In the genomic region with DNA sequence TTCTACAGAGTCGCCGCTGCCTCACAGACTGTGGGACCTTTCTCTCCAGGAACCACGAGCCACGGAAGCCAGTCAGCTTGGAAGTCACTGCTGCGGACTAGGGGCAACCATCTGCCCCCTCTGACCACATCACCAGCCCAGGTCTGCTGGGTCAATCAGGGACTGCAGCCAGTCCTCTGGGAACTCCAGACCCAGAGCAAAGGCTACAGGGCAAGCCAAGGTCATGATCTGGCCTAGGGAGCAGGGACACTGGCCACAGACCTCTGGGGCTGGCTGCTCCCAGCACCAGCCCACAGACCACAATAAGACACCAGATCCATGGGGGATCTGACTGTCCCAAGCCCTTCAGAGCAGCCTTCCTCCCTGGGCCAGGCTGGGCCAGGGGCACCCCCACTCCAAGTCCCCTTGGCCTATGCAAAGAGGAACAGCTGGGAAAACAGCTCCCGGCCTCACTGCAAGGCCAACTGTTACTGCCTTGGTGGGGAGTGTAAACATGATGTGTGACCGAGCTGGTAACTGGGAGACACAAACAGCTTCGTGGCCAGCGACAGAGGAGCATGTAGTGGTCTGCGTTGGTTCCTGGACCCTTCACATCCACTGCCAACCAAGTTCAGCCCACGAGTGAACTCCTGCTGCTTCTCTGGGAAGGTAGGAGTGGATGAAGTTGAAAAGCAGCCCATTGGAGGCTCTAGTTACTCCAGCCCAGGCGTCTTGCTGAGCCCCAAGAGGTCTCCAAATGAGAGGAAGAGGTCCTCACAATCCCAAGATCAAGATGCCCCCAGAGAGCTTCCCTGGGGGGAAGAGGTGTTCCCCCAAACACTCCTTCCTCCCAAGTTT, we compare ENCODE assay signal across 9 cellular contexts. TPM values are rescaled to one million over a fixed set of nuclear protein-coding genes. Genes with fewer than 3 reads are reported as not detected.
A peak's percentile ranks its signal among the peaks of the same experiment; 100 is the strongest.
DNase-seq lines count a peak whose midpoint lies in the region; ATAC-seq, FAIRE-seq and TF ChIP-seq lines count a peak whose summit lies in the region.
"Had no signal": no experiment of that assay in that cellular context is flagged by ENCODE, and none has a peak within 500 bp of the region (broad histone marks: within the 10 kb centered on the region; RNA-seq: fewer than 3 reads in every experiment).

No MANE protein-coding gene starts in this region.

- intact Hi-C loops in PC-3 (cut with micrococcal nuclease) = no loop called here
- intact Hi-C loops in pancreas (cut with DNase I) = no loop called here

- H3K4me2 ChIP-seq in PC-3 (ENCODE audit: low read length) = peak overlapping the region; percentile 91

- H3K4me1 ChIP-seq in PC-3 (ENCODE audit: insufficient read depth, low read length) (0 out of 2 replicates have a peak, but pooled peaks cover 5% of the 10 kb centered on the region), pancreas (peaks cover 18 to 37% (median 31%) of the 10 kb centered on the region in 3 donors)

- peak overlapping the region; percentile 99 for H3K4me3 ChIP-seq in PC-3 (ENCODE audit: low read length)
- H3K4me3 ChIP-seq in epithelial cell of proximal tubule (ENCODE audit: low read depth, low read length) = peak overlapping the region; percentile 73
- peak overlapping the region; percentile 62 to 93 (median 78) for H3K4me3 ChIP-seq in pancreas

- TF ChIP-seq CTCF in PC-3 (conservative IDR thresholded peaks at IDR 0.05; ENCODE audit: low read depth, low read length) (no peak), epithelial cell of proximal tubule (conservative IDR thresholded peaks at IDR 0.05; ENCODE audit: low read depth, low read length) (no peak), pancreas (IDR thresholded peaks at IDR 0.05) (no peak)

- H3K79me2 ChIP-seq in PC-3 (ENCODE audit: low read length) = peaks cover 64% of the 10 kb centered on the region

- ATAC-seq in PC-3 (no peak), pancreas (peak; percentile 25 to 53 (median 37)), GM18520 (IDR thresholded peaks at IDR 0.05; ENCODE audit: unreplicated experiment) (no peak)

- H3K9me3 ChIP-seq in PC-3 (ENCODE audit: low read length) (no peaks in the 10 kb centered on the region), pancreas (no peaks in the 10 kb centered on the region)

- H3K9me2 ChIP-seq in PC-3 (replicated peaks; ENCODE audit: low read length) = no peaks in the 10 kb centered on the region

- H3F3A ChIP-seq in PC-3 (ENCODE audit: low read length, unreplicated experiment) = no peaks in the 10 kb centered on the region

- 0 out of 2 replicates have a peak, but pooled peaks cover 5% of the 10 kb centered on the region for H4K20me1 ChIP-seq in PC-3 (ENCODE audit: low read length)

- H3K36me3 ChIP-seq in PC-3 (ENCODE audit: low read depth, low read length) (no peaks in the 10 kb centered on the region), pancreas (no peaks in the 10 kb centered on the region)

- BruUV-seq in PC-3 (replicated peaks; lab: Mats Ljungman, UMichigan) = no TSS peak

- no peak for FAIRE-seq in pancreas (lab: Jason Lieb, UNC)
- FAIRE-seq: islet of Langerhans had no signal

- POLR2A ChIA-PET in PC-3 (lab: Charles Lee; ENCODE audit: unreplicated experiment) = no interaction called here

- peak overlapping the region; percentile 97 for H3K9ac ChIP-seq in PC-3 (ENCODE audit: low read length)

- no peak overlapping the region for H2AFZ ChIP-seq in PC-3 (ENCODE audit: low read length)

- H3K27ac ChIP-seq in PC-3 (ENCODE audit: low read length) = no peak overlapping the region
- peak overlapping the region; percentile 90 to 97 (median 94) for H3K27ac ChIP-seq in pancreas

- H3K27me3 ChIP-seq in PC-3 (ENCODE audit: low read length) (no peaks in the 10 kb centered on the region), pancreas (no peaks in the 10 kb centered on the region)

- CTCF ChIA-PET in PC-3 (lab: Charles Lee) = no interaction called here

- DNase-seq in DMS 273 treated with DMSO at 0.1 percent for 48 hours (lab: John Stamatoyannopoulos, UW) = peak; percentile 7
- no peak for DNase-seq in PC-3
- no peak for DNase-seq in epithelial cell of proximal tubule (ENCODE audit: low read depth)
- DNase-seq in pancreas = peak; percentile 63 to 82 (median 68)
- DNase-seq in NCI-H1105 (lab: John Stamatoyannopoulos, UW) = no peak
- no peak for DNase-seq in NCI-H1092 (lab: John Stamatoyannopoulos, UW)
- DNase-seq in epidermal melanocyte (ENCODE audit: insufficient read length, low spot score) = no peak

- WGBS in pancreas, 2 donors = 13 to 20% methylated on average over 12 of the region's 12 CpGs

RNA-seq across cellular contexts. Expression of a gene that starts 1.5 kb away (rescaled TPM):
- total RNA-seq in PC-3 (2014; rRNA removed) (80.6 and 84.9 TPM in 2 replicates), epithelial cell of proximal tubule (46.4 and 77.0 TPM in 2 replicates), pancreas (10 to 100 TPM; 49.2 to 79.3 (median 54.5) TPM)
- polyA plus RNA-seq in pancreas = 10 to 100 TPM; 54.8 to 70.1 TPM

RNA-seq across cellular contexts. Expression of a gene that starts 57.1 kb away (rescaled TPM):
- total RNA-seq in PC-3 (2014; rRNA removed) (not detected in 2 replicates), epithelial cell of proximal tubule (0.14 and 0.23 TPM in 2 replicates), pancreas (under 1 TPM in 1 of 6 donors, not detected in 5; 0.19 TPM)
- under 1 TPM in 1 of 2 donors, not detected in 1; 0.21 TPM for polyA plus RNA-seq in pancreas

Comparison
In these comparisons a context has a peak if more than half of its experiments do, and no peak if none do; other contexts are left out.
1. DNase-seq: peak in DMS 273 treated with DMSO at 0.1 percent for 48 hours (single experiment) and pancreas (6 of 6); none in PC-3 (single experiment), epithelial cell of proximal tubule (single experiment), NCI-H1105 (single experiment), NCI-H1092 (single experiment) and epidermal melanocyte (single experiment).
2. ATAC-seq: peak in pancreas (4 of 4); none in PC-3 (single experiment) and GM18520 (single experiment).
3. Peak in every context shown above with its lines, with median percentiles within 50 percentile points of each other: H3K4me3 ChIP-seq.